In the genomic region with DNA sequence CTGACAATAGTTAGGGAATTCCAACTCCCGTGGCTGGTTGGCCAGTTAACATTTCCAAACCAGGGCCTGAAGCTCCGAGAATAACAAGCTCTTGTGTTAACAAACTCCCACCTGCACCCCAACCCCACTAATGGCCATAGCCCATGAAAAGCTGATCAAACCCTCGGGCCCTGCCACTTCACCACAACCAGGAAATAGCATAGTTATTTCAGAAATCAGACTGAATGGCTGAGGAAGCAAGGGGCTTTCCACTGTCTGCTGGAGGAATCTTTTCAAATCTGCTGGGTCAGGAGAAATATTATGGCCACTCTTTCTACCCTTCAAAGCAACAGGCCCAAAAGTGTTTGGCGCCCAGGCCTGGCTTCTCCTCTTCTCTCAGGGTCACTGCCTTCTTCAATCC, we compare ENCODE assay signal across 1 cellular context.
TF ChIP-seq lines count a peak whose summit lies in the region.

No MANE protein-coding gene starts in this region.

TF ChIP-seq in GM12878, 131 proteins besides CTCF, POLR2A, EP300 and RAD21 (continued from another document and continues in another):
- no peak; the same call in 1 of the 2 replicates for TF ChIP-seq SMC3 (IDR thresholded peaks at IDR 0.05; ENCODE audit: borderline replicate concordance, low read length)
- TF ChIP-seq ZBTB11 (CRISPR knock-in tag; IDR thresholded peaks at IDR 0.05): no peak
- no peak for TF ChIP-seq BHLHE40 (IDR thresholded peaks at IDR 0.05; ENCODE audit: borderline replicate concordance in 1 of 2, low read depth in 2 of 2, low read length in 1 of 2)
- TF ChIP-seq TARDBP (IDR thresholded peaks at IDR 0.05; ENCODE audit: borderline replicate concordance): no peak
- TF ChIP-seq ZSCAN29 (IDR thresholded peaks at IDR 0.05): no peak
- TF ChIP-seq JUNB (IDR thresholded peaks at IDR 0.05): peak; percentile 77
- TF ChIP-seq, protein P1, sequence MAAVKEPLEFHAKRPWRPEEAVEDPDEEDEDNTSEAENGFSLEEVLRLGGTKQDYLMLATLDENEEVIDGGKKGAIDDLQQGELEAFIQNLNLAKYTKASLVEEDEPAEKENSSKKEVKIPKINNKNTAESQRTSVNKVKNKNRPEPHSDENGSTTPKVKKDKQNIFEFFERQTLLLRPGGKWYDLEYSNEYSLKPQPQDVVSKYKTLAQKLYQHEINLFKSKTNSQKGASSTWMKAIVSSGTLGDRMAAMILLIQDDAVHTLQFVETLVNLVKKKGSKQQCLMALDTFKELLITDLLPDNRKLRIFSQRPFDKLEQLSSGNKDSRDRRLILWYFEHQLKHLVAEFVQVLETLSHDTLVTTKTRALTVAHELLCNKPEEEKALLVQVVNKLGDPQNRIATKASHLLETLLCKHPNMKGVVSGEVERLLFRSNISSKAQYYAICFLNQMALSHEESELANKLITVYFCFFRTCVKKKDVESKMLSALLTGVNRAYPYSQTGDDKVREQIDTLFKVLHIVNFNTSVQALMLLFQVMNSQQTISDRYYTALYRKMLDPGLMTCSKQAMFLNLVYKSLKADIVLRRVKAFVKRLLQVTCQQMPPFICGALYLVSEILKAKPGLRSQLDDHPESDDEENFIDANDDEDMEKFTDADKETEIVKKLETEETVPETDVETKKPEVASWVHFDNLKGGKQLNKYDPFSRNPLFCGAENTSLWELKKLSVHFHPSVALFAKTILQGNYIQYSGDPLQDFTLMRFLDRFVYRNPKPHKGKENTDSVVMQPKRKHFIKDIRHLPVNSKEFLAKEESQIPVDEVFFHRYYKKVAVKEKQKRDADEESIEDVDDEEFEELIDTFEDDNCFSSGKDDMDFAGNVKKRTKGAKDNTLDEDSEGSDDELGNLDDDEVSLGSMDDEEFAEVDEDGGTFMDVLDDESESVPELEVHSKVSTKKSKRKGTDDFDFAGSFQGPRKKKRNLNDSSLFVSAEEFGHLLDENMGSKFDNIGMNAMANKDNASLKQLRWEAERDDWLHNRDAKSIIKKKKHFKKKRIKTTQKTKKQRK (IDR thresholded peaks at IDR 0.05; ENCODE audit: low read depth, low read length): no peak
- TF ChIP-seq ETV6 (conservative IDR thresholded peaks at IDR 0.05 in 1 of 2, IDR thresholded peaks at IDR 0.05 in 1 of 2; ENCODE audit: borderline replicate concordance in 1 of 2, low read depth in 1 of 2): peak in 1 of 2 experiments; percentile 89; a peak in 1 of 4 replicates
- TF ChIP-seq SUPT20H (IDR thresholded peaks at IDR 0.05; ENCODE audit: borderline replicate concordance, control insufficient read depth, low read depth, low read length): no peak
- TF ChIP-seq YBX1 (IDR thresholded peaks at IDR 0.05): no peak
- TF ChIP-seq, protein P2, sequence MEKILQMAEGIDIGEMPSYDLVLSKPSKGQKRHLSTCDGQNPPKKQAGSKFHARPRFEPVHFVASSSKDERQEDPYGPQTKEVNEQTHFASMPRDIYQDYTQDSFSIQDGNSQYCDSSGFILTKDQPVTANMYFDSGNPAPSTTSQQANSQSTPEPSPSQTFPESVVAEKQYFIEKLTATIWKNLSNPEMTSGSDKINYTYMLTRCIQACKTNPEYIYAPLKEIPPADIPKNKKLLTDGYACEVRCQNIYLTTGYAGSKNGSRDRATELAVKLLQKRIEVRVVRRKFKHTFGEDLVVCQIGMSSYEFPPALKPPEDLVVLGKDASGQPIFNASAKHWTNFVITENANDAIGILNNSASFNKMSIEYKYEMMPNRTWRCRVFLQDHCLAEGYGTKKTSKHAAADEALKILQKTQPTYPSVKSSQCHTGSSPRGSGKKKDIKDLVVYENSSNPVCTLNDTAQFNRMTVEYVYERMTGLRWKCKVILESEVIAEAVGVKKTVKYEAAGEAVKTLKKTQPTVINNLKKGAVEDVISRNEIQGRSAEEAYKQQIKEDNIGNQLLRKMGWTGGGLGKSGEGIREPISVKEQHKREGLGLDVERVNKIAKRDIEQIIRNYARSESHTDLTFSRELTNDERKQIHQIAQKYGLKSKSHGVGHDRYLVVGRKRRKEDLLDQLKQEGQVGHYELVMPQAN (conservative IDR thresholded peaks at IDR 0.05): no peak
- TF ChIP-seq, protein P3, sequence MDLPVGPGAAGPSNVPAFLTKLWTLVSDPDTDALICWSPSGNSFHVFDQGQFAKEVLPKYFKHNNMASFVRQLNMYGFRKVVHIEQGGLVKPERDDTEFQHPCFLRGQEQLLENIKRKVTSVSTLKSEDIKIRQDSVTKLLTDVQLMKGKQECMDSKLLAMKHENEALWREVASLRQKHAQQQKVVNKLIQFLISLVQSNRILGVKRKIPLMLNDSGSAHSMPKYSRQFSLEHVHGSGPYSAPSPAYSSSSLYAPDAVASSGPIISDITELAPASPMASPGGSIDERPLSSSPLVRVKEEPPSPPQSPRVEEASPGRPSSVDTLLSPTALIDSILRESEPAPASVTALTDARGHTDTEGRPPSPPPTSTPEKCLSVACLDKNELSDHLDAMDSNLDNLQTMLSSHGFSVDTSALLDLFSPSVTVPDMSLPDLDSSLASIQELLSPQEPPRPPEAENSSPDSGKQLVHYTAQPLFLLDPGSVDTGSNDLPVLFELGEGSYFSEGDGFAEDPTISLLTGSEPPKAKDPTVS (IDR thresholded peaks at IDR 0.05; ENCODE audit: low read depth, low read length): no peak
- TF ChIP-seq NR2C2 (IDR thresholded peaks at IDR 0.05; ENCODE audit: borderline replicate concordance, control insufficient read depth, insufficient read length, low read depth): no peak
- TF ChIP-seq, protein P4, sequence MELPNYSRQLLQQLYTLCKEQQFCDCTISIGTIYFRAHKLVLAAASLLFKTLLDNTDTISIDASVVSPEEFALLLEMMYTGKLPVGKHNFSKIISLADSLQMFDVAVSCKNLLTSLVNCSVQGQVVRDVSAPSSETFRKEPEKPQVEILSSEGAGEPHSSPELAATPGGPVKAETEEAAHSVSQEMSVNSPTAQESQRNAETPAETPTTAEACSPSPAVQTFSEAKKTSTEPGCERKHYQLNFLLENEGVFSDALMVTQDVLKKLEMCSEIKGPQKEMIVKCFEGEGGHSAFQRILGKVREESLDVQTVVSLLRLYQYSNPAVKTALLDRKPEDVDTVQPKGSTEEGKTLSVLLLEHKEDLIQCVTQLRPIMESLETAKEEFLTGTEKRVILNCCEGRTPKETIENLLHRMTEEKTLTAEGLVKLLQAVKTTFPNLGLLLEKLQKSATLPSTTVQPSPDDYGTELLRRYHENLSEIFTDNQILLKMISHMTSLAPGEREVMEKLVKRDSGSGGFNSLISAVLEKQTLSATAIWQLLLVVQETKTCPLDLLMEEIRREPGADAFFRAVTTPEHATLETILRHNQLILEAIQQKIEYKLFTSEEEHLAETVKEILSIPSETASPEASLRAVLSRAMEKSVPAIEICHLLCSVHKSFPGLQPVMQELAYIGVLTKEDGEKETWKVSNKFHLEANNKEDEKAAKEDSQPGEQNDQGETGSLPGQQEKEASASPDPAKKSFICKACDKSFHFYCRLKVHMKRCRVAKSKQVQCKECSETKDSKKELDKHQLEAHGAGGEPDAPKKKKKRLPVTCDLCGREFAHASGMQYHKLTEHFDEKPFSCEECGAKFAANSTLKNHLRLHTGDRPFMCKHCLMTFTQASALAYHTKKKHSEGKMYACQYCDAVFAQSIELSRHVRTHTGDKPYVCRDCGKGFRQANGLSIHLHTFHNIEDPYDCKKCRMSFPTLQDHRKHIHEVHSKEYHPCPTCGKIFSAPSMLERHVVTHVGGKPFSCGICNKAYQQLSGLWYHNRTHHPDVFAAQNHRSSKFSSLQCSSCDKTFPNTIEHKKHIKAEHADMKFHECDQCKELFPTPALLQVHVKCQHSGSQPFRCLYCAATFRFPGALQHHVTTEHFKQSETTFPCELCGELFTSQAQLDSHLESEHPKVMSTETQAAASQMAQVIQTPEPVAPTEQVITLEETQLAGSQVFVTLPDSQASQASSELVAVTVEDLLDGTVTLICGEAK (IDR thresholded peaks at IDR 0.05; ENCODE audit: borderline replicate concordance): no peak
- TF ChIP-seq, protein P5, sequence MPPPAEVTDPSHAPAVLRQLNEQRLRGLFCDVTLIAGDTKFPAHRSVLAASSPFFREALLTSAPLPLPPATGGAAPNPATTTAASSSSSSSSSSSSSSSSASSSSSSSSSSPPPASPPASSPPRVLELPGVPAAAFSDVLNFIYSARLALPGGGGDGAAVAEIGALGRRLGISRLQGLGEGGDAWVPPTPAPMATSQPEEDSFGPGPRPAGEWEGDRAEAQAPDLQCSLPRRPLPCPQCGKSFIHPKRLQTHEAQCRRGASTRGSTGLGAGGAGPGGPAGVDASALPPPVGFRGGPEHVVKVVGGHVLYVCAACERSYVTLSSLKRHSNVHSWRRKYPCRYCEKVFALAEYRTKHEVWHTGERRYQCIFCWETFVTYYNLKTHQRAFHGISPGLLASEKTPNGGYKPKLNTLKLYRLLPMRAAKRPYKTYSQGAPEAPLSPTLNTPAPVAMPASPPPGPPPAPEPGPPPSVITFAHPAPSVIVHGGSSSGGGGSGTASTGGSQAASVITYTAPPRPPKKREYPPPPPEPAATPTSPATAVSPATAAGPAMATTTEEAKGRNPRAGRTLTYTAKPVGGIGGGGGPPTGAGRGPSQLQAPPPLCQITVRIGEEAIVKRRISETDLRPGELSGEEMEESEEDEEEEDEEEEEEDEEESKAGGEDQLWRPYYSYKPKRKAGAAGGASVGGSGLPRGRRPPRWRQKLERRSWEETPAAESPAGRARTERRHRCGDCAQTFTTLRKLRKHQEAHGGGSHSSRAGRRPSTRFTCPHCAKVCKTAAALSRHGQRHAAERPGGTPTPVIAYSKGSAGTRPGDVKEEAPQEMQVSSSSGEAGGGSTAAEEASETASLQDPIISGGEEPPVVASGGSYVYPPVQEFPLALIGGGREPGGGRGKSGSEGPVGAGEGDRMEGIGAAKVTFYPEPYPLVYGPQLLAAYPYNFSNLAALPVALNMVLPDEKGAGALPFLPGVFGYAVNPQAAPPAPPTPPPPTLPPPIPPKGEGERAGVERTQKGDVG (CRISPR knock-in tag; IDR thresholded peaks at IDR 0.05): no peak
- TF ChIP-seq PML (IDR thresholded peaks at IDR 0.05; ENCODE audit: low read length): no peak
- peak; percentile 60; the same call in 1 of the 2 replicates for TF ChIP-seq CREM (IDR thresholded peaks at IDR 0.05; ENCODE audit: low read depth)
- TF ChIP-seq BMI1 (IDR thresholded peaks at IDR 0.05; ENCODE audit: borderline replicate concordance): no peak
- TF ChIP-seq SMAD5 (IDR thresholded peaks at IDR 0.05; ENCODE audit: low read depth): no peak
- 0 out of 2 replicates have a peak, but pooled peaks have one; percentile 36 for TF ChIP-seq CREB1 (IDR thresholded peaks at IDR 0.05; ENCODE audit: low read depth)
- no peak for TF ChIP-seq RB1 (IDR thresholded peaks at IDR 0.05; ENCODE audit: borderline replicate concordance)
- peak; percentile 28; the same call in 1 of the 2 replicates for TF ChIP-seq TAF1 (IDR thresholded peaks at IDR 0.05; ENCODE audit: borderline replicate concordance, low read depth, low read length)
- no peak for TF ChIP-seq PAX8 (IDR thresholded peaks at IDR 0.05)
- TF ChIP-seq ZNF274 (IDR thresholded peaks at IDR 0.05; ENCODE audit: insufficient read depth, insufficient read length): no peak
- TF ChIP-seq RFX5 (IDR thresholded peaks at IDR 0.05; ENCODE audit: low read depth, low read length): no peak
- no peak for TF ChIP-seq ESRRA (IDR thresholded peaks at IDR 0.05; ENCODE audit: low read length)
- TF ChIP-seq ZNF24 (IDR thresholded peaks at IDR 0.05): no peak
- TF ChIP-seq RCOR1 (conservative IDR thresholded peaks at IDR 0.05; ENCODE audit: low read depth, low read length): no peak
- TF ChIP-seq NBN (IDR thresholded peaks at IDR 0.05): no peak
- TF ChIP-seq NR2C1 (IDR thresholded peaks at IDR 0.05): no peak
- TF ChIP-seq, protein P6, sequence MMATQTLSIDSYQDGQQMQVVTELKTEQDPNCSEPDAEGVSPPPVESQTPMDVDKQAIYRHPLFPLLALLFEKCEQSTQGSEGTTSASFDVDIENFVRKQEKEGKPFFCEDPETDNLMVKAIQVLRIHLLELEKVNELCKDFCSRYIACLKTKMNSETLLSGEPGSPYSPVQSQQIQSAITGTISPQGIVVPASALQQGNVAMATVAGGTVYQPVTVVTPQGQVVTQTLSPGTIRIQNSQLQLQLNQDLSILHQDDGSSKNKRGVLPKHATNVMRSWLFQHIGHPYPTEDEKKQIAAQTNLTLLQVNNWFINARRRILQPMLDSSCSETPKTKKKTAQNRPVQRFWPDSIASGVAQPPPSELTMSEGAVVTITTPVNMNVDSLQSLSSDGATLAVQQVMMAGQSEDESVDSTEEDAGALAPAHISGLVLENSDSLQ (IDR thresholded peaks at IDR 0.05): 0 out of 2 replicates have a peak, but pooled peaks have one; percentile 4
- TF ChIP-seq POLR2AphosphoS5 (IDR thresholded peaks at IDR 0.05; ENCODE audit: low read length): no peak
- no peak for TF ChIP-seq NFXL1 (IDR thresholded peaks at IDR 0.05; ENCODE audit: borderline replicate concordance)
- TF ChIP-seq DPF2 (IDR thresholded peaks at IDR 0.05): peak; percentile 48; the same call in 1 of the 2 replicates
- no peak for TF ChIP-seq HDAC2 (IDR thresholded peaks at IDR 0.05)
- no peak for TF ChIP-seq MXI1 (IDR thresholded peaks at IDR 0.05; ENCODE audit: low read depth, low read length)
- no peak for TF ChIP-seq E2F4 (IDR thresholded peaks at IDR 0.05; ENCODE audit: low read depth, low read length)
- TF ChIP-seq NRF1 (conservative IDR thresholded peaks at IDR 0.05; ENCODE audit: low read depth, low read length): no peak
- TF ChIP-seq SREBF1 (IDR thresholded peaks at IDR 0.05; ENCODE audit: low read length): no peak
- peak; percentile 80 for TF ChIP-seq EED (IDR thresholded peaks at IDR 0.05; ENCODE audit: low read depth)
- peak; percentile 61 for TF ChIP-seq MTA2 (IDR thresholded peaks at IDR 0.05; ENCODE audit: low read depth)
- TF ChIP-seq RUNX3 (IDR thresholded peaks at IDR 0.05; ENCODE audit: low read length): peak; percentile 94
